In genomic region chr19:23916991-23917390, GRCh38 we compare ENCODE assay signal across 27 cellular contexts. TPM values are rescaled to one million over a fixed set of nuclear protein-coding genes. Genes with fewer than 3 reads are reported as not detected.
DNase-seq lines count a peak whose midpoint lies in the region; ATAC-seq and TF ChIP-seq lines count a peak whose summit lies in the region.
"Had no signal": no experiment of that assay in that cellular context is flagged by ENCODE, and none has a peak within 500 bp of the region (broad histone marks: within the 10 kb centered on the region; RNA-seq: fewer than 3 reads in every experiment).

No MANE protein-coding gene starts in this region.

- in situ Hi-C loops in GM23248 (cut with MboI) = no loop called here

- peaks cover 26% of the 10 kb centered on the region for H3K36me3 Mint-ChIP-seq in nephron progenitor cell (ENCODE audit: low read depth)

- no peak for ATAC-seq in DND-41 (ENCODE audit: insufficient read depth, low read depth)
- ATAC-seq: left colon; stimulated activated naive CD8-positive, alpha-beta T cell treated with anti-CD3 and anti-CD28 coated beads, Interleukin-15, Interleukin-2, amounts not matched to agents 100 U/mL and 50 U/mL, for 24 hours had no signal

- peaks cover 84% of the 10 kb centered on the region for H3K9me3 Mint-ChIP-seq in nephron progenitor cell

- H3K27me3 ChIP-seq in DND-41 (ENCODE audit: insufficient read depth, low read length, poor library complexity) = no peaks in the 10 kb centered on the region
- no peaks in the 10 kb centered on the region for H3K27me3 ChIP-seq in GM23248 (replicated peaks; ENCODE audit: insufficient read depth)
- no peaks in the 10 kb centered on the region for H3K27me3 ChIP-seq in adipocyte (replicated peaks; ENCODE audit: control insufficient read depth, insufficient read depth, low read length)
- H3K27me3 ChIP-seq in H7 (ENCODE audit: control insufficient read depth, insufficient read depth, low read length) = no peaks in the 10 kb centered on the region
- H3K27me3 ChIP-seq: esophagus muscularis mucosa, thyroid gland had no signal

- peaks cover 12% of the 10 kb centered on the region for H3K9me3 ChIP-seq in DND-41 (ENCODE audit: insufficient read depth, low read length, severe bottlenecking)
- no peaks in the 10 kb centered on the region for H3K9me3 ChIP-seq in GM23248 (ENCODE audit: low read depth)
- H3K9me3 ChIP-seq in adipocyte (ENCODE audit: control insufficient read depth, low read length) = no peaks in the 10 kb centered on the region
- H3K9me3 ChIP-seq: esophagus muscularis mucosa, thyroid gland had no signal

- H3K27ac Mint-ChIP-seq in nephron progenitor cell = no peak overlapping the region
- H3K27ac Mint-ChIP-seq: activated CD4-positive, alpha-beta memory T cell treated with anti-CD3 and anti-CD28 coated beads, Interleukin-2, amount 10 ng/mL, durations not matched to agents 7 days and 5 days; H9 had no signal

- H4K20me1 ChIP-seq in DND-41 (ENCODE audit: insufficient read depth, low read length) (peaks cover 3% of the 10 kb centered on the region; the same call in 1 of the 2 replicates), GM23248 (ENCODE audit: insufficient read depth) (no peaks in the 10 kb centered on the region)

- H3K9ac ChIP-seq in DND-41 (ENCODE audit: low read depth, low read length) = no peak overlapping the region
- no peak overlapping the region for H3K9ac ChIP-seq in GM23248
- no peak overlapping the region for H3K9ac ChIP-seq in adipocyte (ENCODE audit: low read length)

- H3K27me3 Mint-ChIP-seq in nephron progenitor cell (ENCODE audit: low read depth, poor library complexity) = no peaks in the 10 kb centered on the region
- H3K27me3 Mint-ChIP-seq: activated CD4-positive, alpha-beta memory T cell treated with anti-CD3 and anti-CD28 coated beads, Interleukin-2, amount 10 ng/mL, durations not matched to agents 7 days and 5 days; CD4-positive, CD25-positive, alpha-beta regulatory T cell; naive B cell had no signal

- no peaks in the 10 kb centered on the region for H3K4me1 Mint-ChIP-seq in nephron progenitor cell

- peak overlapping the region; percentile 67 for H3K4me2 ChIP-seq in DND-41 (ENCODE audit: insufficient read depth, low read length)
- no peak overlapping the region for H3K4me2 ChIP-seq in GM23248 (ENCODE audit: unreplicated experiment)

- H3F3A ChIP-seq in GM23248 (ENCODE audit: insufficient read depth) = no peaks in the 10 kb centered on the region

- H3K79me2 ChIP-seq in DND-41 (ENCODE audit: insufficient read depth, low read length) (peaks cover 70% of the 10 kb centered on the region), GM23248 (ENCODE audit: insufficient read depth) (peaks cover 26% of the 10 kb centered on the region)

- H3K4me1 ChIP-seq in DND-41 (ENCODE audit: insufficient read depth, low read length) (peaks cover 35% of the 10 kb centered on the region), GM23248 (ENCODE audit: insufficient read depth) (no peaks in the 10 kb centered on the region), adipocyte (ENCODE audit: control insufficient read depth, insufficient read depth, low read length) (peaks cover 4% of the 10 kb centered on the region)

- no peaks in the 10 kb centered on the region for H3K9me2 ChIP-seq in GM23248 (ENCODE audit: insufficient read depth)

- no peak overlapping the region for H3K4me3 Mint-ChIP-seq in nephron progenitor cell
- H3K4me3 Mint-ChIP-seq: activated CD4-positive, alpha-beta memory T cell treated with anti-CD3 and anti-CD28 coated beads, Interleukin-2, amount 10 ng/mL, durations not matched to agents 7 days and 5 days; H9 had no signal

- peak overlapping the region; percentile 5 to 88; a peak in 2 of 4 replicates for H3K4me3 ChIP-seq in DND-41 (ENCODE audit: low read depth in 1 of 2, low read length in 2 of 2)
- no peak overlapping the region for H3K4me3 ChIP-seq in GM23248
- no peak overlapping the region for H3K4me3 ChIP-seq in adipocyte (ENCODE audit: low read length)
- H3K4me3 ChIP-seq in fibroblast of pulmonary artery (replicated peaks; ENCODE audit: low read depth, low read length) = no peak overlapping the region
- H3K4me3 ChIP-seq in H7 (ENCODE audit: insufficient read depth, low read depth, low read length) = no peak overlapping the region
- H3K4me3 ChIP-seq: esophagus muscularis mucosa, thyroid gland had no signal

- H3K36me3 ChIP-seq in DND-41 (ENCODE audit: insufficient read depth, low read length) (peaks cover 61% of the 10 kb centered on the region), GM23248 (ENCODE audit: low read depth) (no peaks in the 10 kb centered on the region), adipocyte (ENCODE audit: control insufficient read depth, insufficient read depth, low read length, severe bottlenecking) (peaks cover 9% of the 10 kb centered on the region), H7 (replicated peaks; ENCODE audit: control insufficient read depth, insufficient read depth, low read length) (no peaks in the 10 kb centered on the region)
- H3K36me3 ChIP-seq: thyroid gland had no signal

- H3K27ac ChIP-seq in DND-41 (ENCODE audit: low read length) (no peak overlapping the region), GM23248 (no peak overlapping the region)
- H3K27ac ChIP-seq: esophagus muscularis mucosa, HL-60, thyroid gland had no signal

- DNase-seq in DND-41 (no peak), GM23248 (peak; percentile 51), adipocyte (ENCODE audit: low read depth) (peak; percentile 1), fibroblast of pulmonary artery (ENCODE audit: low read depth) (peak; percentile 1), nephron progenitor cell (no peak), H7 (no peak), iPS-NIHi11 (ENCODE audit: low spot score) (no peak), DMS114 treated with DMSO at 0.1 percent for 48 hours (lab: John Stamatoyannopoulos, UW; ENCODE audit: unreplicated experiment) (no peak)
- DNase-seq: activated CD4-positive, alpha-beta memory T cell treated with anti-CD3 and anti-CD28 coated beads, Interleukin-2, amount 10 ng/mL, durations not matched to agents 7 days and 5 days; activated naive CD4-positive, alpha-beta T cell treated with Interleukin-2 at 50 U/mL for 16 hours; activated T-cell treated with anti-CD3 and anti-CD28 coated beads, Interleukin-2, amount 50 U/mL, for 1 hour; aorta; CD4-positive, CD25-positive, alpha-beta regulatory T cell; DMS153; glutamatergic neuron; H9; left colon; mesendoderm; naive B cell; NCI-H1436 treated with DMSO at 0.1 percent for 48 hours; NCI-H510A; occipital lobe; stimulated activated CD4-positive, alpha-beta T cell treated with anti-CD3 and anti-CD28 coated beads, Interleukin-4, amount 100 ng/mL, for 24 hours; stimulated activated naive CD8-positive, alpha-beta T cell treated with anti-CD3 and anti-CD28 coated beads, Interleukin-15, Interleukin-2, amounts not matched to agents 100 U/mL and 50 U/mL, for 24 hours had no signal

- TF ChIP-seq CTCF in DND-41 (IDR thresholded peaks at IDR 0.05; ENCODE audit: borderline replicate concordance, extremely low read depth, low read length, poor library complexity, severe bottlenecking) (no peak), fibroblast of pulmonary artery (IDR thresholded peaks at IDR 0.05; ENCODE audit: low read length, missing control alignments) (no peak), nephron progenitor cell (IDR thresholded peaks at IDR 0.05) (no peak)

- H2AFZ ChIP-seq in DND-41 (ENCODE audit: low read depth, low read length) = no peak overlapping the region
- H2AFZ ChIP-seq in GM23248 = no peak overlapping the region

RNA-seq across cellular contexts. Expression of gene ZNF726, which starts 2.3 kb away (rescaled TPM):
- total RNA-seq in GM23248 (2014; rRNA removed; shearing (Covaris generic)) = 0.89 and 4.8 TPM in 2 replicates
- polyA plus RNA-seq in GM23248 (2016; fragmentation: Nextera tagmentation; extraction: Ambion mirVana) = 0.87 and 1.1 TPM in 2 replicates
- not detected in 2 replicates for total RNA-seq in H7 (2014; rRNA removed; shearing (Covaris generic))

Comparison
In these comparisons a context has a peak if more than half of its experiments do, and no peak if none do; other contexts are left out.
1. DNase-seq: peak in GM23248 (single experiment), adipocyte (single experiment) and fibroblast of pulmonary artery (single experiment); none in DND-41 (single experiment), nephron progenitor cell (single experiment), H7 (single experiment), iPS-NIHi11 (single experiment) and DMS114 treated with DMSO at 0.1 percent for 48 hours (single experiment).
2. H3K4me3 ChIP-seq: peak in DND-41 (2 of 2); none in GM23248 (single experiment), adipocyte (single experiment), fibroblast of pulmonary artery (single experiment) and H7 (single experiment).